Comparison of ENCODE assay signal across 1 cellular context in the genomic region with DNA sequence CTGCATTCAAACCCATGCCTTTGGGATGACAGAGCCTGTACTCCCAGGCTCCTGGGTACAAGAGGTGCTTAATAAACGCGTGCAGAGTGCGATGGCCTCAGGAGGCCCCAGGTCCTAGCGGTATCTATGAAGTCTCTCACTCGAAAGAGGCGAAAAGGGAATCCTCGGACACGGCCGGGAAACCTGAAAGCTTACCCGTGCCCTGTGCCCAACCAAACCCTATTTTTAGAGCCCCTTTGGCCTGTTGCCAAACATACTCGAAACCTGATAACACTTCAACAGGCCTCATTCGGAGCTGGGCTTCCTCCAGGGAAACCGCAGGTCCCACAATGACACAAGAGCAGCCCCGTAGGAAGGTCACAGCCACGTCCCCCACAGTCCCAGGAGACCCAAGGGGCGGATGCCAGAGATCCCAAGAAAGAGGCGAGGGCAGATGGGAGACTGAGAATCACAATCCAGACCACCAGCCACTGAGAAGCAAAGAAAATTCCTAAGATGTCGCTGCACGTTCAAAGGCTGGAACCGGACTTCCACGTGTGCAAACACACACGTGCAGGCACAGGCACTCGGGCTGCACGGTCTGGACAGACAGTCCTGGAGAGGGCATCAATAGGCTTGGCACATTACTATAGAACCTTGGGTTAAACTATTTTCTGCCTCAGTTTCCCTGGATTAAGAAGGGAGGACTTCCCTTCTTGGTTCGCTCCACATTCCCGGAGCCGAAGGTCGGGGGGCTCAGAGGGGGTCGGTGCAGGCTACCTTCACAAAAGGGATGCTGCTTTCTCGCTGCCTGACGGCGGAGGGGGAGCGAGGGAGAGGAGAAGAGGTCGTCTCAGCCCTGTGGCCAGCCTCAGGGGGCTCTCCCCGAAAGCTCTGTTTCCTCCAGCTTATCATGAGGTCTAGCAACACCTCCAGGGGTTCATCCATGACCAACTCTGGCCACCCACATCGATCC.
A peak's percentile ranks its signal among the peaks of the same experiment; 100 is the strongest.
TF ChIP-seq lines count a peak whose summit lies in the region.

No MANE protein-coding gene starts in this region.

TF ChIP-seq in HEK293, 187 proteins besides CTCF, POLR2A, EP300 and RAD21 (continued from another document and continues in another):
- no peak for TF ChIP-seq ZNF155 (tag by site-specific recombination; IDR thresholded peaks at IDR 0.05)
- TF ChIP-seq HOXC10 (CRISPR knock-in tag; IDR thresholded peaks at IDR 0.05), result no peak
- no peak for TF ChIP-seq TCF7L2 (IDR thresholded peaks at IDR 0.05; ENCODE audit: borderline replicate concordance, low read depth, low read length)
- TF ChIP-seq KLF10 (tag by site-specific recombination; IDR thresholded peaks at IDR 0.05), result peak; percentile 84
- no peak for TF ChIP-seq ZNF175 (tag by site-specific recombination; IDR thresholded peaks at IDR 0.05)
- no peak for TF ChIP-seq ZNF791 (tag by site-specific recombination; IDR thresholded peaks at IDR 0.05)
- TF ChIP-seq ZNF174 (tag by site-specific recombination; IDR thresholded peaks at IDR 0.05), result no peak
- peak; percentile 77; the same call in 1 of the 2 replicates for TF ChIP-seq ZNF76 (tag by site-specific recombination; IDR thresholded peaks at IDR 0.05; ENCODE audit: borderline replicate concordance, low read depth)
- no peak for TF ChIP-seq RBAK (tag by site-specific recombination; IDR thresholded peaks at IDR 0.05)
- TF ChIP-seq ZNF202 (tag by site-specific recombination; IDR thresholded peaks at IDR 0.05; ENCODE audit: borderline replicate concordance), result no peak
- 0 out of 2 replicates have a peak, but pooled peaks have one; percentile 20 for TF ChIP-seq ZNF544 (tag by site-specific recombination; IDR thresholded peaks at IDR 0.05)
- TF ChIP-seq MYNN (tag by site-specific recombination; IDR thresholded peaks at IDR 0.05; ENCODE audit: borderline replicate concordance), result no peak
- TF ChIP-seq ZNF626 (tag by site-specific recombination; IDR thresholded peaks at IDR 0.05), result no peak
- no peak; the same call in 1 of the 2 replicates for TF ChIP-seq GLI2 (tag by site-specific recombination; IDR thresholded peaks at IDR 0.05; ENCODE audit: borderline replicate concordance, low read depth)
- peak; percentile 93 for TF ChIP-seq ZNF561 (tag by site-specific recombination; IDR thresholded peaks at IDR 0.05; ENCODE audit: borderline replicate concordance)
- TF ChIP-seq ZNF830 (tag by site-specific recombination; IDR thresholded peaks at IDR 0.05; ENCODE audit: low read depth), result no peak
- TF ChIP-seq, protein P1, sequence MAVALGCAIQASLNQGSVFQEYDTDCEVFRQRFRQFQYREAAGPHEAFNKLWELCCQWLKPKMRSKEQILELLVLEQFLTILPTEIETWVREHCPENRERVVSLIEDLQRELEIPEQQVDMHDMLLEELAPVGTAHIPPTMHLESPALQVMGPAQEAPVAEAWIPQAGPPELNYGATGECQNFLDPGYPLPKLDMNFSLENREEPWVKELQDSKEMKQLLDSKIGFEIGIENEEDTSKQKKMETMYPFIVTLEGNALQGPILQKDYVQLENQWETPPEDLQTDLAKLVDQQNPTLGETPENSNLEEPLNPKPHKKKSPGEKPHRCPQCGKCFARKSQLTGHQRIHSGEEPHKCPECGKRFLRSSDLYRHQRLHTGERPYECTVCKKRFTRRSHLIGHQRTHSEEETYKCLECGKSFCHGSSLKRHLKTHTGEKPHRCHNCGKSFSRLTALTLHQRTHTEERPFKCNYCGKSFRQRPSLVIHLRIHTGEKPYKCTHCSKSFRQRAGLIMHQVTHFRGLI (tag by site-specific recombination; IDR thresholded peaks at IDR 0.05), result peak; percentile 98
- TF ChIP-seq, protein P2, sequence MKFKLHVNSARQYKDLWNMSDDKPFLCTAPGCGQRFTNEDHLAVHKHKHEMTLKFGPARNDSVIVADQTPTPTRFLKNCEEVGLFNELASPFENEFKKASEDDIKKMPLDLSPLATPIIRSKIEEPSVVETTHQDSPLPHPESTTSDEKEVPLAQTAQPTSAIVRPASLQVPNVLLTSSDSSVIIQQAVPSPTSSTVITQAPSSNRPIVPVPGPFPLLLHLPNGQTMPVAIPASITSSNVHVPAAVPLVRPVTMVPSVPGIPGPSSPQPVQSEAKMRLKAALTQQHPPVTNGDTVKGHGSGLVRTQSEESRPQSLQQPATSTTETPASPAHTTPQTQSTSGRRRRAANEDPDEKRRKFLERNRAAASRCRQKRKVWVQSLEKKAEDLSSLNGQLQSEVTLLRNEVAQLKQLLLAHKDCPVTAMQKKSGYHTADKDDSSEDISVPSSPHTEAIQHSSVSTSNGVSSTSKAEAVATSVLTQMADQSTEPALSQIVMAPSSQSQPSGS (tag by site-specific recombination; IDR thresholded peaks at IDR 0.05; ENCODE audit: low read depth), result no peak
- TF ChIP-seq, protein P3, sequence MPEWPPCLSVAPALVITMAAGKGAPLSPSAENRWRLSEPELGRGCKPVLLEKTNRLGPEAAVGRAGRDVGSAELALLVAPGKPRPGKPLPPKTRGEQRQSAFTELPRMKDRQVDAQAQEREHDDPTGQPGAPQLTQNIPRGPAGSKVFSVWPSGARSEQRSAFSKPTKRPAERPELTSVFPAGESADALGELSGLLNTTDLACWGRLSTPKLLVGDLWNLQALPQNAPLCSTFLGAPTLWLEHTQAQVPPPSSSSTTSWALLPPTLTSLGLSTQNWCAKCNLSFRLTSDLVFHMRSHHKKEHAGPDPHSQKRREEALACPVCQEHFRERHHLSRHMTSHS (tag by site-specific recombination; IDR thresholded peaks at IDR 0.05), result no peak
- 0 out of 2 replicates have a peak, but pooled peaks have one; percentile 61 for TF ChIP-seq ZNF2 (tag by site-specific recombination; IDR thresholded peaks at IDR 0.05)
- peak; percentile 78 for TF ChIP-seq ZSCAN23 (tag by site-specific recombination; IDR thresholded peaks at IDR 0.05)
- TF ChIP-seq ZNF266 (tag by site-specific recombination; IDR thresholded peaks at IDR 0.05; ENCODE audit: low read depth), result no peak
- no peak for TF ChIP-seq ZNF274 (IDR thresholded peaks at IDR 0.05; ENCODE audit: low read length)
- TF ChIP-seq ZNF274 (tag by site-specific recombination; IDR thresholded peaks at IDR 0.05; ENCODE audit: borderline replicate concordance), result no peak
- TF ChIP-seq WT1 (tag by site-specific recombination; IDR thresholded peaks at IDR 0.05), result peak; percentile 68
- TF ChIP-seq, protein P4, sequence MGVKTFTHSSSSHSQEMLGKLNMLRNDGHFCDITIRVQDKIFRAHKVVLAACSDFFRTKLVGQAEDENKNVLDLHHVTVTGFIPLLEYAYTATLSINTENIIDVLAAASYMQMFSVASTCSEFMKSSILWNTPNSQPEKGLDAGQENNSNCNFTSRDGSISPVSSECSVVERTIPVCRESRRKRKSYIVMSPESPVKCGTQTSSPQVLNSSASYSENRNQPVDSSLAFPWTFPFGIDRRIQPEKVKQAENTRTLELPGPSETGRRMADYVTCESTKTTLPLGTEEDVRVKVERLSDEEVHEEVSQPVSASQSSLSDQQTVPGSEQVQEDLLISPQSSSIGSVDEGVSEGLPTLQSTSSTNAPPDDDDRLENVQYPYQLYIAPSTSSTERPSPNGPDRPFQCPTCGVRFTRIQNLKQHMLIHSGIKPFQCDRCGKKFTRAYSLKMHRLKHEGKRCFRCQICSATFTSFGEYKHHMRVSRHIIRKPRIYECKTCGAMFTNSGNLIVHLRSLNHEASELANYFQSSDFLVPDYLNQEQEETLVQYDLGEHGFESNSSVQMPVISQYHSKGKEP (tag by site-specific recombination; IDR thresholded peaks at IDR 0.05), result peak; percentile 83
- TF ChIP-seq BCL11A (tag by site-specific recombination; IDR thresholded peaks at IDR 0.05; ENCODE audit: low read depth), result peak; percentile 57; the same call in 1 of the 2 replicates
- TF ChIP-seq SALL2 (tag by site-specific recombination; IDR thresholded peaks at IDR 0.05; ENCODE audit: borderline replicate concordance), result no peak
- TF ChIP-seq ZNF426 (tag by site-specific recombination; IDR thresholded peaks at IDR 0.05), result no peak
- no peak for TF ChIP-seq YY2 (tag by site-specific recombination; IDR thresholded peaks at IDR 0.05)
- TF ChIP-seq ZNF660 (tag by site-specific recombination; IDR thresholded peaks at IDR 0.05), result peak; percentile 96
- TF ChIP-seq MEIS1 (CRISPR knock-in tag; IDR thresholded peaks at IDR 0.05; ENCODE audit: borderline replicate concordance), result no peak
- TF ChIP-seq ZNF302 (tag by site-specific recombination; IDR thresholded peaks at IDR 0.05; ENCODE audit: low read depth), result no peak
- no peak for TF ChIP-seq ZNF114 (tag by site-specific recombination; IDR thresholded peaks at IDR 0.05)
- TF ChIP-seq ZSCAN16 (tag by site-specific recombination; IDR thresholded peaks at IDR 0.05), result peak; percentile 84
- no peak for TF ChIP-seq ZNF530 (tag by site-specific recombination; IDR thresholded peaks at IDR 0.05; ENCODE audit: low read depth)
- TF ChIP-seq ZNF248 (tag by site-specific recombination; IDR thresholded peaks at IDR 0.05), result no peak
- TF ChIP-seq ZNF777 (tag by site-specific recombination; IDR thresholded peaks at IDR 0.05; ENCODE audit: borderline replicate concordance), result no peak
- TF ChIP-seq REPIN1 (tag by site-specific recombination; IDR thresholded peaks at IDR 0.05; ENCODE audit: low read depth), result no peak
- no peak for TF ChIP-seq ZNF133 (tag by site-specific recombination; IDR thresholded peaks at IDR 0.05)
- no peak for TF ChIP-seq ZNF548 (tag by site-specific recombination; IDR thresholded peaks at IDR 0.05)
- no peak for TF ChIP-seq ZNF341 (tag by site-specific recombination; IDR thresholded peaks at IDR 0.05; ENCODE audit: low read depth)
- TF ChIP-seq MZF1 (tag by site-specific recombination; IDR thresholded peaks at IDR 0.05; ENCODE audit: borderline replicate concordance), result peak; percentile 73; the same call in 1 of the 2 replicates
- TF ChIP-seq ZNF701 (tag by site-specific recombination; IDR thresholded peaks at IDR 0.05), result no peak
- TF ChIP-seq ZNF394 (tag by site-specific recombination; IDR thresholded peaks at IDR 0.05; ENCODE audit: borderline replicate concordance), result peak; percentile 64; the same call in 1 of the 2 replicates
- TF ChIP-seq, protein P5, sequence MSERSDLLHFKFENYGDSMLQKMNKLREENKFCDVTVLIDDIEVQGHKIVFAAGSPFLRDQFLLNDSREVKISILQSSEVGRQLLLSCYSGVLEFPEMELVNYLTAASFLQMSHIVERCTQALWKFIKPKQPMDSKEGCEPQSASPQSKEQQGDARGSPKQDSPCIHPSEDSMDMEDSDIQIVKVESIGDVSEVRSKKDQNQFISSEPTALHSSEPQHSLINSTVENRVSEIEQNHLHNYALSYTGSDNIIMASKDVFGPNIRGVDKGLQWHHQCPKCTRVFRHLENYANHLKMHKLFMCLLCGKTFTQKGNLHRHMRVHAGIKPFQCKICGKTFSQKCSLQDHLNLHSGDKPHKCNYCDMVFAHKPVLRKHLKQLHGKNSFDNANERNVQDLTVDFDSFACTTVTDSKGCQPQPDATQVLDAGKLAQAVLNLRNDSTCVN (tag by site-specific recombination; optimal IDR thresholded peaks at IDR 0.05), result peak; percentile 38
- peak; percentile 58 for TF ChIP-seq FEZF1 (tag by site-specific recombination; IDR thresholded peaks at IDR 0.05)
- TF ChIP-seq, protein P6, sequence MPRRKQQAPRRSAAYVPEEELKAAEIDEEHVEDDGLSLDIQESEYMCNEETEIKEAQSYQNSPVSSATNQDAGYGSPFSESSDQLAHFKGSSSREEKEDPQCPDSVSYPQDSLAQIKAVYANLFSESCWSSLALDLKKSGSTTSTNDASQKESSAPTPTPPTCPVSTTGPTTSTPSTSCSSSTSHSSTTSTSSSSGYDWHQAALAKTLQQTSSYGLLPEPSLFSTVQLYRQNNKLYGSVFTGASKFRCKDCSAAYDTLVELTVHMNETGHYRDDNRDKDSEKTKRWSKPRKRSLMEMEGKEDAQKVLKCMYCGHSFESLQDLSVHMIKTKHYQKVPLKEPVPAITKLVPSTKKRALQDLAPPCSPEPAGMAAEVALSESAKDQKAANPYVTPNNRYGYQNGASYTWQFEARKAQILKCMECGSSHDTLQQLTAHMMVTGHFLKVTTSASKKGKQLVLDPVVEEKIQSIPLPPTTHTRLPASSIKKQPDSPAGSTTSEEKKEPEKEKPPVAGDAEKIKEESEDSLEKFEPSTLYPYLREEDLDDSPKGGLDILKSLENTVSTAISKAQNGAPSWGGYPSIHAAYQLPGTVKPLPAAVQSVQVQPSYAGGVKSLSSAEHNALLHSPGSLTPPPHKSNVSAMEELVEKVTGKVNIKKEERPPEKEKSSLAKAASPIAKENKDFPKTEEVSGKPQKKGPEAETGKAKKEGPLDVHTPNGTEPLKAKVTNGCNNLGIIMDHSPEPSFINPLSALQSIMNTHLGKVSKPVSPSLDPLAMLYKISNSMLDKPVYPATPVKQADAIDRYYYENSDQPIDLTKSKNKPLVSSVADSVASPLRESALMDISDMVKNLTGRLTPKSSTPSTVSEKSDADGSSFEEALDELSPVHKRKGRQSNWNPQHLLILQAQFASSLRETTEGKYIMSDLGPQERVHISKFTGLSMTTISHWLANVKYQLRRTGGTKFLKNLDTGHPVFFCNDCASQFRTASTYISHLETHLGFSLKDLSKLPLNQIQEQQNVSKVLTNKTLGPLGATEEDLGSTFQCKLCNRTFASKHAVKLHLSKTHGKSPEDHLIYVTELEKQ (tag by site-specific recombination; IDR thresholded peaks at IDR 0.05; ENCODE audit: borderline replicate concordance), result peak; percentile 56; the same call in 1 of the 2 replicates
- no peak for TF ChIP-seq ZNF140 (tag by site-specific recombination; IDR thresholded peaks at IDR 0.05)
- no peak for TF ChIP-seq ZNF549 (tag by site-specific recombination; IDR thresholded peaks at IDR 0.05)
- TF ChIP-seq, protein P7, sequence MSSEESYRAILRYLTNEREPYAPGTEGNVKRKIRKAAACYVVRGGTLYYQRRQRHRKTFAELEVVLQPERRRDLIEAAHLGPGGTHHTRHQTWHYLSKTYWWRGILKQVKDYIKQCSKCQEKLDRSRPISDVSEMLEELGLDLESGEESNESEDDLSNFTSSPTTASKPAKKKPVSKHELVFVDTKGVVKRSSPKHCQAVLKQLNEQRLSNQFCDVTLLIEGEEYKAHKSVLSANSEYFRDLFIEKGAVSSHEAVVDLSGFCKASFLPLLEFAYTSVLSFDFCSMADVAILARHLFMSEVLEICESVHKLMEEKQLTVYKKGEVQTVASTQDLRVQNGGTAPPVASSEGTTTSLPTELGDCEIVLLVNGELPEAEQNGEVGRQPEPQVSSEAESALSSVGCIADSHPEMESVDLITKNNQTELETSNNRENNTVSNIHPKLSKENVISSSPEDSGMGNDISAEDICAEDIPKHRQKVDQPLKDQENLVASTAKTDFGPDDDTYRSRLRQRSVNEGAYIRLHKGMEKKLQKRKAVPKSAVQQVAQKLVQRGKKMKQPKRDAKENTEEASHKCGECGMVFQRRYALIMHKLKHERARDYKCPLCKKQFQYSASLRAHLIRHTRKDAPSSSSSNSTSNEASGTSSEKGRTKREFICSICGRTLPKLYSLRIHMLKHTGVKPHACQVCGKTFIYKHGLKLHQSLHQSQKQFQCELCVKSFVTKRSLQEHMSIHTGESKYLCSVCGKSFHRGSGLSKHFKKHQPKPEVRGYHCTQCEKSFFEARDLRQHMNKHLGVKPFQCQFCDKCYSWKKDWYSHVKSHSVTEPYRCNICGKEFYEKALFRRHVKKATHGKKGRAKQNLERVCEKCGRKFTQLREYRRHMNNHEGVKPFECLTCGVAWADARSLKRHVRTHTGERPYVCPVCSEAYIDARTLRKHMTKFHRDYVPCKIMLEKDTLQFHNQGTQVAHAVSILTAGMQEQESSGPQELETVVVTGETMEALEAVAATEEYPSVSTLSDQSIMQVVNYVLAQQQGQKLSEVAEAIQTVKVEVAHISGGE (tag by site-specific recombination; conservative IDR thresholded peaks at IDR 0.05; ENCODE audit: low read depth), result no peak
- TF ChIP-seq ZNF157 (tag by site-specific recombination; IDR thresholded peaks at IDR 0.05), result no peak
- no peak for TF ChIP-seq SCRT1 (tag by site-specific recombination; IDR thresholded peaks at IDR 0.05; ENCODE audit: borderline replicate concordance)
- TF ChIP-seq ZBTB1 (tag by site-specific recombination; IDR thresholded peaks at IDR 0.05), result no peak; the same call in 1 of the 2 replicates
- TF ChIP-seq PRDM1 (tag by site-specific recombination; IDR thresholded peaks at IDR 0.05), result no peak
